In genomic region chr3:183329543-183329942, GRCh38 we compare ENCODE assay signal across 22 cellular contexts.
"Had no signal": no experiment of that assay in that cellular context is flagged by ENCODE, and none has a peak within 500 bp of the region (broad histone marks: within the 10 kb centered on the region; RNA-seq: fewer than 3 reads in every experiment).

No MANE protein-coding gene starts in this region.

- H3K27ac Mint-ChIP-seq: effector memory CD8-positive, alpha-beta T cell; natural killer cell; stimulated activated naive B cell treated with anti-CD40 and anti-IgM and Interleukin-4, amounts not matched to agents 10 μg/mL and 1 μg/mL and 100 μg/mL, for 72 hours; type B pancreatic cell had no signal

- H3K4me3 Mint-ChIP-seq: effector memory CD8-positive, alpha-beta T cell; natural killer cell; stimulated activated naive B cell treated with anti-CD40 and anti-IgM and Interleukin-4, amounts not matched to agents 10 μg/mL and 1 μg/mL and 100 μg/mL, for 72 hours; type B pancreatic cell had no signal

- H3K27me3 Mint-ChIP-seq: effector memory CD8-positive, alpha-beta T cell; type B pancreatic cell had no signal

- H3K9me3 Mint-ChIP-seq: effector memory CD8-positive, alpha-beta T cell; natural killer cell; stimulated activated naive B cell treated with anti-CD40 and anti-IgM and Interleukin-4, amounts not matched to agents 10 μg/mL and 1 μg/mL and 100 μg/mL, for 72 hours; type B pancreatic cell had no signal

- H3K27ac ChIP-seq: esophagus squamous epithelium, heart right ventricle, lower lobe of right lung, ovary, psoas muscle, sigmoid colon, stomach, thyroid gland had no signal

- H3K36me3 ChIP-seq: esophagus squamous epithelium, heart right ventricle, lower lobe of right lung, ovary, sigmoid colon, stomach, thyroid gland had no signal

- H3K4me3 ChIP-seq: esophagus squamous epithelium, heart right ventricle, lower lobe of right lung, ovary, psoas muscle, sigmoid colon, stomach, thyroid gland had no signal

- H3K9me3 ChIP-seq: esophagus squamous epithelium, heart right ventricle, lower lobe of right lung, ovary, psoas muscle, sigmoid colon, stomach, thyroid gland had no signal

- ATAC-seq: effector memory CD8-positive, alpha-beta T cell; heart right ventricle; left ventricle myocardium superior; lower lobe of right lung; natural killer cell; psoas muscle; right cardiac atrium; stimulated activated naive B cell treated with anti-CD40 and anti-IgM and Interleukin-4, amounts not matched to agents 10 μg/mL and 1 μg/mL and 100 μg/mL, for 72 hours had no signal

- H3K4me1 ChIP-seq: esophagus squamous epithelium, lower lobe of right lung, psoas muscle, sigmoid colon, thyroid gland had no signal

- H3K27me3 ChIP-seq: esophagus squamous epithelium, heart right ventricle, ovary, sigmoid colon, stomach, thyroid gland had no signal

- H3K4me1 Mint-ChIP-seq: natural killer cell had no signal

- DNase-seq: cortex of kidney; effector memory CD8-positive, alpha-beta T cell; erythroblast; esophagus squamous epithelium; foreskin melanocyte; glutamatergic neuron; heart right ventricle; hippocampal formation; left ventricle myocardium superior; lower lobe of right lung; natural killer cell; occipital lobe; ovary; posterior cingulate gyrus; psoas muscle; right cardiac atrium; sigmoid colon; stimulated activated CD4-positive, alpha-beta T cell treated with anti-CD3 and anti-CD28 coated beads, Interleukin-4, amount 100 ng/mL, for 4 hours; stimulated activated naive B cell treated with anti-CD40 and anti-IgM and Interleukin-4, amounts not matched to agents 10 μg/mL and 1 μg/mL and 100 μg/mL, for 72 hours; stomach; thyroid gland had no signal
